Comparison of ENCODE assay signal across 1 cellular context in genomic region chr10:69676301-69676700, GRCh38.
TF ChIP-seq lines count a peak whose summit lies in the region.

No MANE protein-coding gene starts in this region.

TF ChIP-seq in H1, 55 proteins besides CTCF, POLR2A, EP300 and RAD21:
- TF ChIP-seq SAP30 (IDR thresholded peaks at IDR 0.05; ENCODE audit: insufficient read depth, insufficient replicate concordance, low read length) (no peak), JUN (IDR thresholded peaks at IDR 0.05; ENCODE audit: low read depth, low read length) (no peak), GTF2F1 (IDR thresholded peaks at IDR 0.05; ENCODE audit: borderline replicate concordance, low read depth, low read length) (no peak), POU5F1 (IDR thresholded peaks at IDR 0.05; ENCODE audit: low read depth, low read length) (no peak), CHD7 (IDR thresholded peaks at IDR 0.05; ENCODE audit: insufficient replicate concordance, low read length) (no peak), BCL11A (IDR thresholded peaks at IDR 0.05; ENCODE audit: low read depth in 2 of 2, low read length in 2 of 2) (no peak), FOSL1 (IDR thresholded peaks at IDR 0.05; ENCODE audit: insufficient read depth, low read depth, low read length) (no peak), MAX (IDR thresholded peaks at IDR 0.05) (no peak), PHF8 (conservative IDR thresholded peaks at IDR 0.05; ENCODE audit: low read depth, low read length) (no peak), HDAC2 (IDR thresholded peaks at IDR 0.05; ENCODE audit: borderline replicate concordance in 1 of 2, low read depth in 2 of 2, low read length in 2 of 2) (no peak), SP2 (IDR thresholded peaks at IDR 0.05; ENCODE audit: low read length) (no peak), YY1 (IDR thresholded peaks at IDR 0.05; ENCODE audit: low read depth, low read length) (no peak), USF2 (IDR thresholded peaks at IDR 0.05; ENCODE audit: low read length) (no peak), ZNF274 (IDR thresholded peaks at IDR 0.05; ENCODE audit: borderline replicate concordance, extremely low read depth, low read length) (no peak), SRF (IDR thresholded peaks at IDR 0.05; ENCODE audit: low read depth, low read length) (no peak), ASH2L (IDR thresholded peaks at IDR 0.05; ENCODE audit: low read length) (no peak), TCF12 (IDR thresholded peaks at IDR 0.05; ENCODE audit: low read depth, low read length) (no peak), GABPA (IDR thresholded peaks at IDR 0.05; ENCODE audit: borderline replicate concordance, insufficient read depth, low read length) (no peak)
TF ChIP-seq in H1: peak in this region for 0.
